Comparison of ENCODE assay signal across 8 cellular contexts in the genomic region with DNA sequence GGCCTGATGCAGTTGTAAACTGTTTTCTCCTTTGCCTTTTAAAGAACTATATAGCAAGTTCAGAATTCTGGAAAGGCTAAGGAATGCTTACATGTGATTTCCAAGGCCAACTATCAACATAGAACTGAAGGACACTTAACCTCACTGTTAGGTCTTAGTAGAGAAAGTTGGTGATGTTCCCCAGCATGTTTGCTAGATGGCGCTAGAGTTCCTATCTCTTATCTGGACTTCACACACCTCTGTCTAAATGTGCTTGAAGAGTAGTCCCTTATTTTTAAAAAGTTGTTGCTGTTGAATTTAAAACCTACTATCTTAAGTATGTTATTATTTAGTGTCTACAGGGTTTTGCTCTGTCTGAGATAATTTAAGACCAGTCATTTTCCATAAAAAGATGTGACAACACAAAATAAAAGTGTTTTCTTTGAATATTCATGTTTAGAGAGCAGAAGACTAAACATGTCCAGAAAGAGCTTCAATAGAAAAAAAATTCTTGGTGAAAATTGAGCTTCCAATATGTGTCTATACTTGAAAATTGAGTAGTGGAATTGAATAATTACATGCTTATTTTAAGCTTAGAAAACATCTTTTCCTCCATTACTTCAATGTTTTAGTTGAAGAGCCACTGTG.
DNase-seq lines count a peak whose midpoint lies in the region; ATAC-seq and TF ChIP-seq lines count a peak whose summit lies in the region.

No MANE protein-coding gene starts in this region.

- CTCF ChIA-PET in CD4-positive, alpha-beta T cell (lab: Charles Lee), result interaction anchor here (2.0 kb wide), 1 partner anchor 10 kb away, joined by 5 read pairs; no protein-coding TSS in a partner anchor

- no peak for TF ChIP-seq POLR2A in Peyer's patch (IDR thresholded peaks at IDR 0.05)

- DNase-seq in DMS153 treated with DMSO at 0.1 percent for 48 hours (lab: John Stamatoyannopoulos, UW; ENCODE audit: unreplicated experiment) (peak; percentile 20), DMS153 (lab: John Stamatoyannopoulos, UW) (no peak), HL-60 (ENCODE audit: low read depth in 1 of 2, low spot score in 1 of 2) (peak; percentile 7 to 11), SW480 (ENCODE audit: low spot score) (peak; percentile 40), mesendoderm (peak; percentile 70), medulla oblongata (ENCODE audit: extremely low spot score) (no peak), Peyer's patch (no peak)
- no peak for DNase-seq in CD4-positive, alpha-beta T cell

- H3K27ac ChIP-seq in HL-60 (replicated peaks) (no peak overlapping the region), mesendoderm (ENCODE audit: low read depth, low read length) (no peak overlapping the region), Peyer's patch (no peak overlapping the region)
- H3K27ac ChIP-seq in CD4-positive, alpha-beta T cell (ENCODE audit: low read depth, low read length), result no peak overlapping the region

- H3K56ac ChIP-seq in mesendoderm (ENCODE audit: low read length), result no peak overlapping the region

- H3K9me3 Mint-ChIP-seq in CD4-positive, alpha-beta T cell, result peaks cover 12% of the 10 kb centered on the region

- no CpG with 5 or more reads among the region's 1 CpG for WGBS in mesendoderm (ENCODE audit: extremely low coverage, insufficient coverage, low lambda C conversion rate)

- TF ChIP-seq CTCF in HL-60 (IDR thresholded peaks at IDR 0.05; ENCODE audit: insufficient read depth, low read length) (peak; percentile 64), Peyer's patch (IDR thresholded peaks at IDR 0.05) (peak in 3 of 6 experiments; percentile 6 to 23 (median 7))
- TF ChIP-seq CTCF in CD4-positive, alpha-beta T cell (IDR thresholded peaks at IDR 0.05), result no peak

- H3K4me3 ChIP-seq in HL-60 (replicated peaks; ENCODE audit: insufficient read depth, low read length) (no peak overlapping the region), mesendoderm (ENCODE audit: low read length) (no peak overlapping the region), Peyer's patch (no peak overlapping the region)

- H3K27me3 Mint-ChIP-seq in CD4-positive, alpha-beta T cell, result no peaks in the 10 kb centered on the region

- ATAC-seq in CD4-positive, alpha-beta T cell (ENCODE audit: poor library complexity), result no peak

- no peaks in the 10 kb centered on the region for H3K79me1 ChIP-seq in mesendoderm (ENCODE audit: low read length)

- no peak overlapping the region for H4K5ac ChIP-seq in mesendoderm (ENCODE audit: low read length)

- H3K36me3 Mint-ChIP-seq in CD4-positive, alpha-beta T cell (ENCODE audit: low read depth), result no peaks in the 10 kb centered on the region

- H2BK120ac ChIP-seq in mesendoderm (ENCODE audit: low read depth, low read length), result no peak overlapping the region

- H2BK5ac ChIP-seq in mesendoderm (ENCODE audit: low read length), result no peak overlapping the region

- H3K4ac ChIP-seq in mesendoderm (ENCODE audit: low read depth, low read length), result no peak overlapping the region

- no peak overlapping the region for H3K23ac ChIP-seq in mesendoderm (ENCODE audit: low read length)

- intact Hi-C loops in CD4-positive, alpha-beta T cell (cut with DNase I, micrococcal nuclease), result no loop called here

- no peak overlapping the region for H3K27ac Mint-ChIP-seq in CD4-positive, alpha-beta T cell

- H3K79me2 ChIP-seq in mesendoderm (ENCODE audit: control insufficient read depth, insufficient read depth, low read length), result no peaks in the 10 kb centered on the region

- H3K4me1 Mint-ChIP-seq in CD4-positive, alpha-beta T cell (ENCODE audit: low read depth), result no peaks in the 10 kb centered on the region

- POLR2A ChIA-PET in CD4-positive, alpha-beta T cell (lab: Charles Lee), result interaction anchor here (0.7 kb wide), 1 partner anchor 23 kb away, joined by 3 read pairs; no protein-coding TSS in a partner anchor

- H3K27me3 ChIP-seq in HL-60 (ENCODE audit: insufficient read depth, poor library complexity, severe bottlenecking) (peaks cover 2% of the 10 kb centered on the region), mesendoderm (ENCODE audit: insufficient read depth, low read length, poor library complexity) (no peaks in the 10 kb centered on the region), Peyer's patch (no peaks in the 10 kb centered on the region)
- H3K27me3 ChIP-seq in CD4-positive, alpha-beta T cell (ENCODE audit: control insufficient read depth, insufficient read depth, low read length), result no peaks in the 10 kb centered on the region

- peaks cover 11% of the 10 kb centered on the region for H3K9me3 ChIP-seq in CD4-positive, alpha-beta T cell (ENCODE audit: control insufficient read depth, low read length)
- peaks cover 0 to 7% (median 0%) of the 10 kb centered on the region in 4 donors for H3K9me3 ChIP-seq in Peyer's patch

- no peak overlapping the region for H3K18ac ChIP-seq in mesendoderm (ENCODE audit: low read length)

- H3K4me2 ChIP-seq in mesendoderm (ENCODE audit: low read length), result no peak overlapping the region

- H3K4me3 Mint-ChIP-seq in CD4-positive, alpha-beta T cell, result no peak overlapping the region

- no peak overlapping the region for H4K8ac ChIP-seq in mesendoderm (ENCODE audit: low read depth, low read length)

- no peaks in the 10 kb centered on the region for H3K4me1 ChIP-seq in mesendoderm (ENCODE audit: control insufficient read depth, low read depth, low read length)
- H3K4me1 ChIP-seq in Peyer's patch, result no peaks in the 10 kb centered on the region

- no peak overlapping the region for H2AK5ac ChIP-seq in mesendoderm (ENCODE audit: low read length)

- H3K9ac ChIP-seq in mesendoderm (ENCODE audit: low read length), result no peak overlapping the region

- H2BK15ac ChIP-seq in mesendoderm (replicated peaks; ENCODE audit: low read depth), result no peak overlapping the region

- H3K36me3 ChIP-seq in mesendoderm (ENCODE audit: control insufficient read depth, insufficient read depth, low read length) (no peaks in the 10 kb centered on the region), Peyer's patch (no peaks in the 10 kb centered on the region)

Comparison
In these comparisons a context has a peak if more than half of its experiments do, and no peak if none do; other contexts are left out.
1. DNase-seq: peak in DMS153 treated with DMSO at 0.1 percent for 48 hours (single experiment), HL-60 (2 of 2), SW480 (single experiment) and mesendoderm (single experiment); none in DMS153 (single experiment), medulla oblongata (single experiment), CD4-positive, alpha-beta T cell (0 of 10) and Peyer's patch (0 of 3).